27 cellular contexts compared by ENCODE assay signal in the genomic region with DNA sequence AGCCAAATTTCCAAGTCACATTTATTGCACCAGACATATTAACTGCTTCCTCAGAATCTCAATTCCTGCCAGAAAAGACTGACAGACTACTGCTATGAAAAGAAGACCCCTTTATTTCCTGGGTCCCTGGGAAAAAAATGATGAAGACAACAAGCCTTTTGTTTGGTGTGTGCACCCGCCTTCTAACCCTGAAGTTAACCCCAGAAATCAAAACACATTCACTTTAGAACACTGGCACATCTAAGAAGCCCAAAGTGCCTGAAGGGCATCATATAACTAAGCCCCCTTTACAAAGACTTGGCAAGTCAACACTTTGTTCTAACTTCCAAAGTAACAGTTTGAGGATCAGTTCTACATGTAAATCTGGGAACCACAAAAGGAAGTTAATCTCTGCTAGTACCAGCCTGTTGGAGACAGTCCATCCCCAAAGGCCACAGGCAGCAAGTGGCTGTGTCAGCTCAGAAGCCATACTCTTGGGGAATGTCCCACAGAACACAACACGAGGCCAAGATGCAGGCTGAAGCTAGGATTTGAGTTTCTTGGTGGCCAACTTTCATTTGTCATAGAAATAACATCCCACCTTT. TPM values are rescaled to one million over a fixed set of nuclear protein-coding genes. Genes with fewer than 3 reads are reported as not detected.
DNase-seq lines count a peak whose midpoint lies in the region; ATAC-seq, FAIRE-seq and TF ChIP-seq lines count a peak whose summit lies in the region.
"Had no signal": no experiment of that assay in that cellular context is flagged by ENCODE, and none has a peak within 500 bp of the region (broad histone marks: within the 10 kb centered on the region; RNA-seq: fewer than 3 reads in every experiment).

No MANE protein-coding gene starts in this region.

- no peaks in the 10 kb centered on the region for H3K79me2 ChIP-seq in GM23338 (replicated peaks; ENCODE audit: insufficient read depth)
- H3K79me2 ChIP-seq in neural progenitor cell (ENCODE audit: low read depth), result no peaks in the 10 kb centered on the region

- no peak overlapping the region for H3K4me3 Mint-ChIP-seq in GM23338
- no peak overlapping the region for H3K4me3 Mint-ChIP-seq in neural progenitor cell
- H3K4me3 Mint-ChIP-seq: activated naive CD8-positive, alpha-beta T cell; WTC11 had no signal

- H3K4ac ChIP-seq in mesenchymal stem cell (ENCODE audit: low read depth in 1 of 2, low read length in 2 of 2), result no peak overlapping the region

- no peak overlapping the region for H2BK5ac ChIP-seq in mesenchymal stem cell (ENCODE audit: low read depth, low read length, poor library complexity, severe bottlenecking)

- no peak overlapping the region for H2BK12ac ChIP-seq in mesenchymal stem cell (ENCODE audit: low read length in 2 of 2)

- no peak for ATAC-seq in GM23338
- peak; percentile 35 for ATAC-seq in left ventricle myocardium superior
- ATAC-seq: WTC11 had no signal

- TF ChIP-seq CTCF in GM23338 (conservative IDR thresholded peaks at IDR 0.05; ENCODE audit: low read depth in 2 of 2) (no peak), neural progenitor cell (IDR thresholded peaks at IDR 0.05) (no peak)

- DNase-seq in GM23338 (ENCODE audit: low spot score), result no peak
- DNase-seq in astrocyte of the hippocampus (ENCODE audit: low read depth, low spot score), result peak; percentile 19
- DNase-seq in left ventricle myocardium superior, result no peak
- DNase-seq in neural progenitor cell (ENCODE audit: low spot score), result peak; percentile 42
- DNase-seq in frontal cortex (ENCODE audit: low spot score in 2 of 2), result no peak
- DNase-seq in mesenchymal stem cell, result no peak
- DNase-seq in activated CD8-positive, alpha-beta memory T cell treated with anti-CD3 and anti-CD28 coated beads for 24 hours, result no peak
- no peak for DNase-seq in caudate nucleus (lab: John Stamatoyannopoulos, UW)
- DNase-seq: ACHN; activated CD4-positive, alpha-beta T cell treated with anti-CD3 and anti-CD28 coated beads, Interleukin-2, amount 50 U/mL, for 4 hours; activated CD8-positive, alpha-beta memory T cell treated with anti-CD3 and anti-CD28 coated beads, Interleukin-2, amount 50 U/mL, for 48 hours; foreskin fibroblast; GDM1; H7; hypothalamus; Kasumi-1; NCI-H2171 treated with DMSO at 0.1 percent for 48 hours; RPMI8226; stimulated activated CD4-positive, alpha-beta T cell treated with anti-CD3 and anti-CD28 coated beads, Interleukin-1b, Interleukin-23, amount 100 ng/mL, for 48 hours; T-helper 9 cell; upper lobe of left lung had no signal

- no peak overlapping the region for H4K8ac ChIP-seq in mesenchymal stem cell (ENCODE audit: low read length)

- H2AK5ac ChIP-seq in mesenchymal stem cell (ENCODE audit: low read length, severe bottlenecking), result no peak overlapping the region

- WGBS in mesenchymal stem cell, result 70% methylated on average over 2 of the region's 2 CpGs

- H4K91ac ChIP-seq in mesenchymal stem cell (ENCODE audit: low read length), result no peak overlapping the region

- H3K79me1 ChIP-seq in mesenchymal stem cell (replicated peaks; ENCODE audit: low read length, poor library complexity, severe bottlenecking), result no peaks in the 10 kb centered on the region

- H3K4me3 ChIP-seq in GM23338 (no peak overlapping the region), neural progenitor cell (no peak overlapping the region), mesenchymal stem cell (ENCODE audit: insufficient read depth in 1 of 2, low read depth in 1 of 2, low read length in 2 of 2) (no peak overlapping the region)
- H3K4me3 ChIP-seq: skin epidermis, upper lobe of left lung had no signal

- intact Hi-C loops in left ventricle myocardium superior (cut with micrococcal nuclease), result no loop called here

- H3K27ac Mint-ChIP-seq in GM23338 (no peak overlapping the region), neural progenitor cell (peak overlapping the region; percentile 42)
- H3K27ac Mint-ChIP-seq: activated naive CD8-positive, alpha-beta T cell; activated T-helper 2 cell treated with anti-CD3 and anti-CD28 coated beads, Interferon-gamma antibody, Interleukin-2, Interleukin-4, amounts not matched to agents 10 μg/mL and 5 μg/mL and 100 μg/mL, durations not matched to agents 14 hours and 24 hours and 36 hours; WTC11 had no signal

- H3K36me3 Mint-ChIP-seq in GM23338 (ENCODE audit: low read depth), result no peaks in the 10 kb centered on the region
- H3K36me3 Mint-ChIP-seq in neural progenitor cell, result no peaks in the 10 kb centered on the region
- H3K36me3 Mint-ChIP-seq: activated naive CD8-positive, alpha-beta T cell; WTC11 had no signal

- H3K9ac ChIP-seq in neural progenitor cell, result no peak overlapping the region
- H3K9ac ChIP-seq in mesenchymal stem cell (ENCODE audit: low read length), result no peak overlapping the region

- no peak overlapping the region for H3K18ac ChIP-seq in mesenchymal stem cell (ENCODE audit: low read depth in 1 of 2, low read length in 2 of 2)

- H4K20me1 ChIP-seq in GM23338 (replicated peaks; ENCODE audit: insufficient read depth), result no peaks in the 10 kb centered on the region
- no peaks in the 10 kb centered on the region for H4K20me1 ChIP-seq in neural progenitor cell (ENCODE audit: low read depth)

- no peak overlapping the region for H3K4me2 ChIP-seq in GM23338
- peak overlapping the region; percentile 20 for H3K4me2 ChIP-seq in neural progenitor cell
- no peak overlapping the region for H3K4me2 ChIP-seq in mesenchymal stem cell (ENCODE audit: low read length, poor library complexity, severe bottlenecking)

- H3K4me1 Mint-ChIP-seq in GM23338 (peaks cover 4% of the 10 kb centered on the region), neural progenitor cell (peaks cover 26% of the 10 kb centered on the region)

- H3K27me3 Mint-ChIP-seq in GM23338 (ENCODE audit: insufficient read depth, low read depth, poor library complexity) (peaks cover 5% of the 10 kb centered on the region), neural progenitor cell (ENCODE audit: insufficient read depth, low read depth) (peaks cover 4% of the 10 kb centered on the region)
- H3K27me3 Mint-ChIP-seq: activated naive CD8-positive, alpha-beta T cell had no signal

- H2BK15ac ChIP-seq in mesenchymal stem cell (ENCODE audit: low read depth, poor library complexity, severe bottlenecking), result no peak overlapping the region

- no peaks in the 10 kb centered on the region for H3K9me3 Mint-ChIP-seq in GM23338
- H3K9me3 Mint-ChIP-seq in neural progenitor cell, result no peaks in the 10 kb centered on the region
- H3K9me3 Mint-ChIP-seq: activated T-helper 2 cell treated with anti-CD3 and anti-CD28 coated beads, Interferon-gamma antibody, Interleukin-2, Interleukin-4, amounts not matched to agents 10 μg/mL and 5 μg/mL and 100 μg/mL, durations not matched to agents 14 hours and 24 hours and 36 hours; WTC11 had no signal

- H3K4me1 ChIP-seq in GM23338 (ENCODE audit: insufficient read depth), result no peaks in the 10 kb centered on the region
- H3K4me1 ChIP-seq in neural progenitor cell, result peaks cover 17% of the 10 kb centered on the region
- H3K4me1 ChIP-seq in mesenchymal stem cell (ENCODE audit: control insufficient read depth, insufficient read depth, low read depth, low read length), result no peaks in the 10 kb centered on the region

- H3F3A ChIP-seq in GM23338 (replicated peaks; ENCODE audit: low read depth) (no peaks in the 10 kb centered on the region), neural progenitor cell (ENCODE audit: low read depth) (peaks cover 4% of the 10 kb centered on the region)

- H3K9me3 ChIP-seq in neural progenitor cell (ENCODE audit: low read depth) (no peaks in the 10 kb centered on the region), mesenchymal stem cell (ENCODE audit: control insufficient read depth, low read length) (no peaks in the 10 kb centered on the region)
- H3K9me3 ChIP-seq: neutrophil, upper lobe of left lung had no signal

- H2AFZ ChIP-seq in GM23338, result peak overlapping the region; percentile 83
- peak overlapping the region; percentile 90 for H2AFZ ChIP-seq in neural progenitor cell (replicated peaks)
- no peak overlapping the region for H2AFZ ChIP-seq in mesenchymal stem cell (ENCODE audit: low read depth, low read length)

- no peak overlapping the region for H2BK120ac ChIP-seq in mesenchymal stem cell (ENCODE audit: low read depth, low read length)

- no peak overlapping the region for H3K23ac ChIP-seq in mesenchymal stem cell (ENCODE audit: low read length in 2 of 2)

- no peak overlapping the region for H3K27ac ChIP-seq in GM23338 (ENCODE audit: low read depth)
- no peak overlapping the region for H3K27ac ChIP-seq in neural progenitor cell
- H3K27ac ChIP-seq in mesenchymal stem cell (ENCODE audit: low read length, poor library complexity, severe bottlenecking), result no peak overlapping the region
- no peak overlapping the region for H3K27ac ChIP-seq in caudate nucleus (ENCODE audit: low read depth, low read length)
- H3K27ac ChIP-seq: neutrophil had no signal

- no peak overlapping the region for H3K14ac ChIP-seq in mesenchymal stem cell (ENCODE audit: low read length in 2 of 2)

- FAIRE-seq in frontal cortex (lab: Jason Lieb, UNC), result no peak
- FAIRE-seq: astrocyte had no signal

- H3K27me3 ChIP-seq in GM23338 (ENCODE audit: insufficient read depth), result no peaks in the 10 kb centered on the region
- no peaks in the 10 kb centered on the region for H3K27me3 ChIP-seq in neural progenitor cell
- H3K27me3 ChIP-seq in mesenchymal stem cell (ENCODE audit: control insufficient read depth in 1 of 2, insufficient read depth in 1 of 2, low read length in 2 of 2), result no peaks in the 10 kb centered on the region
- H3K27me3 ChIP-seq: neutrophil, upper lobe of left lung had no signal

- no peaks in the 10 kb centered on the region for H3K36me3 ChIP-seq in GM23338 (ENCODE audit: insufficient read depth)
- H3K36me3 ChIP-seq in neural progenitor cell, result no peaks in the 10 kb centered on the region
- H3K36me3 ChIP-seq in mesenchymal stem cell (ENCODE audit: control insufficient read depth in 1 of 2, insufficient read depth in 2 of 2, low read depth in 1 of 2, low read length in 2 of 2), result no peaks in the 10 kb centered on the region
- H3K36me3 ChIP-seq: neutrophil, upper lobe of left lung had no signal

- H3K9me2 ChIP-seq in GM23338 (ENCODE audit: insufficient read depth), result no peaks in the 10 kb centered on the region

TF ChIP-seq in GM23338, 12 proteins besides CTCF, POLR2A, EP300 and RAD21 (continues in another document):
- TF ChIP-seq NANOG (IDR thresholded peaks at IDR 0.05; ENCODE audit: borderline replicate concordance) (no peak), EZH2phosphoT487 (IDR thresholded peaks at IDR 0.05; ENCODE audit: unreplicated experiment) (no peak), CREB1 (CRISPR knock-in tag; IDR thresholded peaks at IDR 0.05; ENCODE audit: low read depth) (no peak), ZNF114 (CRISPR knock-in tag; IDR thresholded peaks at IDR 0.05) (no peak)

RNA-seq across cellular contexts. Expression of a gene that starts 16.3 kb away (rescaled TPM):
- 135 and 165 TPM in 2 replicates for total RNA-seq in GM23338 (2014; rRNA removed; shearing (Covaris generic))
- polyA plus RNA-seq in GM23338 (2016; fragmentation: Nextera tagmentation; extraction: Ambion mirVana), result 275 and 315 TPM in 2 replicates
- 31.1 TPM for total RNA-seq in left ventricle myocardium superior
- 58.6 and 95.6 TPM in 2 replicates for total RNA-seq in neural progenitor cell (ENCODE audit: low replicate concordance)
- 43.6 TPM for total RNA-seq in frontal cortex
- polyA plus RNA-seq in mesenchymal stem cell (2013, experiment 1 of 2), result 207 TPM
- 218 TPM for polyA plus RNA-seq in mesenchymal stem cell (2013, experiment 2 of 2)

Comparison
In these comparisons a context has a peak if more than half of its experiments do, and no peak if none do; other contexts are left out.
1. DNase-seq: peak in astrocyte of the hippocampus (single experiment) and neural progenitor cell (single experiment); none in GM23338 (single experiment), left ventricle myocardium superior (single experiment), frontal cortex (0 of 2), mesenchymal stem cell (single experiment), activated CD8-positive, alpha-beta memory T cell treated with anti-CD3 and anti-CD28 coated beads for 24 hours (single experiment) and caudate nucleus (0 of 61).